In the genomic region with DNA sequence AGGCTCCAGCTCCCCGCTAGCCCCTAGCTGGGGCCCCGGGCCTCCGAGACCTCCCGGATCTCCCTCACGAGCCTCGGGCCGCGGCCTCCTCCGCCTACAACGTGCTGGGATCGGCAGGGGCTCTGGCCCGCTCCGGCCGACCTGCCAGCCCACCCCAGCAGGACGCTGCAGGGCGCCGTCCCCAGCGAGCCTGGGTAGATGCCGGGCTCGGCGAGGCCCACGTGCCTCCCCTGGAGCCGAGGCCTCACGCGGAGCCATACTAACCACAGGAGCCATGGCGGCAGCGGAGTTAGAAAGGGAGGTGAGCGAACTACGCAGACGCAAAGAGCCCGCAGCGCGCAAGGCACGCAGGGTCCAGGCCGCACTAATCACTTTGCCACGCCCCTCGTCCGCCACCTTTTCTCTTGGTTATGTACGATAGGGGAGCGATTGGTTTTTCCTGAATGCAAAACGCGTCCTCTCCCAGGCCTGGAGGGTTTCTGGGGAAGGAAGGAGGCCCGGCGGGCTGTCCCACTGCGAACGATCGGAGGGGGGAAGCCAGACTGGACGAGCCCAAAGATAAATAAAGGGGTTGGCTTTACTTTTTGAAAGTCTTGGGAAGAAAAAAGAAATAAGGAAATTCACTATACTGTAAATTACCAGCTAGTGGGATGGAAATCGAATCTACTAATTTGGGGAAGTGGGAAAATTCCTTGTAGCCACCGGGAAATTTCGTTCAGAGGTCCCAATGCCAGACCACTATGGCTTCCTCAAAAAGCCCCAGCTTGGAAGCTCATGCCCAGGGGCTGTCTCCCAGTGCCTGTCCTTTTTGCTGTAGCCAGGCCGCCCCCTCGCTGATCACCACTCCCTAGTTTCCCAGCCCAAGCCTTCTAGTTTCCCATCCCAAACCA, we compare ENCODE assay signal across 8 cellular contexts. TPM values are rescaled to one million over a fixed set of nuclear protein-coding genes. Genes with fewer than 3 reads are reported as not detected.
DNase-seq lines count a peak whose midpoint lies in the region; ATAC-seq lines count a peak whose summit lies in the region.

A gene (minus strand): TSS at position 298 of the 890 bp plus-strand sequence. CDS start 22 bp downstream, at position 276.

- H3K4me1 ChIP-seq in effector memory CD4-positive, alpha-beta T cell (ENCODE audit: control insufficient read depth, insufficient read depth, low read length, poor library complexity, severe bottlenecking): peaks cover 24% of the 10 kb centered on the region

- peaks cover 11% of the 10 kb centered on the region for H3K36me3 ChIP-seq in effector memory CD4-positive, alpha-beta T cell (ENCODE audit: control insufficient read depth, insufficient read depth, low read length)

- no peaks in the 10 kb centered on the region for H3K27me3 ChIP-seq in effector memory CD4-positive, alpha-beta T cell (replicated peaks; ENCODE audit: control insufficient read depth, insufficient read depth, low read length, poor library complexity, severe bottlenecking)

- H3K27ac ChIP-seq in effector memory CD4-positive, alpha-beta T cell (ENCODE audit: insufficient read depth, low read length, poor library complexity, severe bottlenecking): peak within 1 kb of the TSS; percentile 82

- ATAC-seq in GM21360 (IDR thresholded peaks at IDR 0.05; ENCODE audit: unreplicated experiment): peak; percentile 96

- no peaks in the 10 kb centered on the region for H3K9me3 ChIP-seq in effector memory CD4-positive, alpha-beta T cell (ENCODE audit: control insufficient read depth, low read length)

- peak within 1 kb of the TSS; percentile 99 for H3K4me3 ChIP-seq in effector memory CD4-positive, alpha-beta T cell (ENCODE audit: insufficient read depth, low read depth, low read length, poor library complexity, severe bottlenecking)

- DNase-seq in COLO668 (lab: John Stamatoyannopoulos, UW; ENCODE audit: unreplicated experiment) (peak; percentile 100), HT1080 (ENCODE audit: low read depth) (peak; percentile 98), NOMO-1 treated with DMSO at 0.1 percent for 48 hours (lab: John Stamatoyannopoulos, UW; ENCODE audit: unreplicated experiment) (peak; percentile 99), lung microvascular endothelial cell (ENCODE audit: low read depth in 2 of 2) (peak; percentile 99)
- peak; percentile 94 to 95 for DNase-seq in activated CD8-positive, alpha-beta memory T cell treated with anti-CD3 and anti-CD28 coated beads for 4 hours (ENCODE audit: low read depth in 2 of 2)
- peak; percentile 91 to 94 (median 93) for DNase-seq in effector memory CD4-positive, alpha-beta T cell
- DNase-seq in stimulated activated CD4-positive, alpha-beta T cell treated with anti-CD3 and anti-CD28 coated beads, TNF-alpha, amount 100 ng/mL, for 48 hours (ENCODE audit: low read depth in 3 of 3): peak; percentile 95 to 98 (median 97)

RNA-seq across cellular contexts. Expression of the gene that starts here (rescaled TPM):
- 181 and 193 TPM in 2 replicates for total RNA-seq in HT1080 (2014; rRNA removed; shearing (Covaris generic))
- 274 and 313 TPM in 2 replicates for polyA plus RNA-seq in HT1080 (2015; cell fraction: cytosol; rRNA removed)
- polyA plus RNA-seq in HT1080 (2015; cell fraction: nucleus; rRNA removed): 98.5 and 99.4 TPM in 2 replicates
- total RNA-seq in lung microvascular endothelial cell: 149 and 152 TPM in 2 replicates

Comparison
In these comparisons a context has a peak if more than half of its experiments do, and no peak if none do; other contexts are left out.
1. Peak in every context shown above with its lines: DNase-seq, ATAC-seq, H3K4me3 ChIP-seq and H3K27ac ChIP-seq.